In the genomic region with DNA sequence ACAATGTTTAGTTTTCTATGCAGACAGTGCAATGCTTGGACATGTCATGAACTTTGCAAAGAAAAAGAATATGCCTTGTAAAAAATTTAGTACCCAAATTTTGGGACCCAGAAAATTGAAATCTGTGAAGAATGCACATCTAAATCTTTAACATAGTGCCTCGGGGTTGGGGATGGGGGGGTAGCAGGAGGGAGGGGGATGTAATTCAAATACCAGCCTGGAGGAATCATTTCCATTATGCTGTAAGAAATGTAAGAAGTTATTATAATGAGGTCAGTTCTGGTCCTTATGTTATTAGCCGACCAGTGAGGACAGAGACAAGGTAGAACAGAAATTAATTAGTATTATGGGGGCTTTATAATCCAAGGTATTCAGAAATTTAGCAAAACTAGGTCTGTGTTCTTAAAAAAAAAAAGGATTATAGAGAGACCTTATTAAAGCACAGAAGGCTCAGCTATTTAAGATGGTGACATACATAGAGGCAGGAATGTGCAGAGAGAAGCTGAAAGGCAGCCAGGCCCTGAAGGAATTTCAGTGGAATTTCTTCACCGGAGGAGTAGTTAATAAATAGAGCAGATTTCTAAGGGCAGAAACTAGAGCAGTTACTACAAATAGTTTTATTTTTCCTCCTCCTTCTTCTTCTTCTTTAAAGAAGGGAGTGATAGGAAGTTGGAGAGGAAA, we compare ENCODE assay signal across 11 cellular contexts.
DNase-seq lines count a peak whose midpoint lies in the region; ATAC-seq, FAIRE-seq and TF ChIP-seq lines count a peak whose summit lies in the region.
"Had no signal": no experiment of that assay in that cellular context is flagged by ENCODE, and none has a peak within 500 bp of the region (broad histone marks: within the 10 kb centered on the region; RNA-seq: fewer than 3 reads in every experiment).

No MANE protein-coding gene starts in this region.

- no peaks in the 10 kb centered on the region for H3K36me3 Mint-ChIP-seq in Caco-2 (ENCODE audit: insufficient read depth, unreplicated experiment)
- H3K36me3 Mint-ChIP-seq in CD8-positive, alpha-beta T cell = no peaks in the 10 kb centered on the region
- H3K36me3 Mint-ChIP-seq: activated naive CD4-positive, alpha-beta T cell treated with anti-CD3 and anti-CD28 coated beads, Interleukin-2, amount 10 ng/mL, durations not matched to agents 7 days and 5 days had no signal

- peak overlapping the region; percentile 83 for H3K27ac Mint-ChIP-seq in Caco-2 (ENCODE audit: unreplicated experiment)
- H3K27ac Mint-ChIP-seq in CD8-positive, alpha-beta T cell = no peak overlapping the region
- H3K27ac Mint-ChIP-seq: activated naive CD4-positive, alpha-beta T cell treated with anti-CD3 and anti-CD28 coated beads, Interleukin-2, amount 10 ng/mL, durations not matched to agents 7 days and 5 days had no signal

- CTCF ChIA-PET in Caco-2 (lab: Charles Lee) = interaction anchor here (0.6 to 1.0 kb wide), 3 partner anchors 84 to 387 kb away, joined by 3 to 6 read pairs (median 4); no protein-coding TSS in a partner anchor
- CTCF ChIA-PET in CD8-positive, alpha-beta T cell (lab: Charles Lee) = no interaction called here

- H3K4me3 Mint-ChIP-seq in Caco-2 (ENCODE audit: unreplicated experiment) = no peak overlapping the region
- H3K4me3 Mint-ChIP-seq in CD8-positive, alpha-beta T cell = no peak overlapping the region
- H3K4me3 Mint-ChIP-seq: activated naive CD4-positive, alpha-beta T cell treated with anti-CD3 and anti-CD28 coated beads, Interleukin-2, amount 10 ng/mL, durations not matched to agents 7 days and 5 days had no signal

- H3K27me3 Mint-ChIP-seq in Caco-2 (ENCODE audit: insufficient read depth, unreplicated experiment) = no peaks in the 10 kb centered on the region
- H3K27me3 Mint-ChIP-seq in CD8-positive, alpha-beta T cell (ENCODE audit: low read depth) = no peaks in the 10 kb centered on the region
- H3K27me3 Mint-ChIP-seq: activated naive CD4-positive, alpha-beta T cell treated with anti-CD3 and anti-CD28 coated beads, Interleukin-2, amount 10 ng/mL, durations not matched to agents 7 days and 5 days had no signal

- H3K4me3 ChIP-seq in Caco-2 (ENCODE audit: low read depth, low read length) (no peak overlapping the region), pancreas (no peak overlapping the region)
- no peak overlapping the region for H3K4me3 ChIP-seq in CD8-positive, alpha-beta T cell (ENCODE audit: low read depth, low read length)

- no peak for FAIRE-seq in pancreas (lab: Jason Lieb, UNC)

- TF ChIP-seq CTCF in Caco-2 (IDR thresholded peaks at IDR 0.05; ENCODE audit: insufficient read depth in 1 of 2, low read depth in 1 of 2, low read length in 1 of 2, severe bottlenecking in 1 of 2, unreplicated experiment in 1 of 2) = no peak
- TF ChIP-seq CTCF in VCaP (conservative IDR thresholded peaks at IDR 0.05) = no peak
- TF ChIP-seq CTCF in pancreas (IDR thresholded peaks at IDR 0.05) = no peak
- TF ChIP-seq CTCF in CD8-positive, alpha-beta T cell (IDR thresholded peaks at IDR 0.05) = no peak

- H3K27ac ChIP-seq in VCaP (peak overlapping the region; percentile 64), pancreas (peak overlapping the region in 1 of 4 donors; percentile 8)
- no peak overlapping the region for H3K27ac ChIP-seq in CD8-positive, alpha-beta T cell (ENCODE audit: low read depth, low read length)

- H3K27me3 ChIP-seq in Caco-2 (replicated peaks; ENCODE audit: control insufficient read depth, insufficient read depth, low read length) (no peaks in the 10 kb centered on the region), pancreas (no peaks in the 10 kb centered on the region)
- H3K27me3 ChIP-seq in CD8-positive, alpha-beta T cell (ENCODE audit: insufficient read depth, low read length) = no peaks in the 10 kb centered on the region

- H3K4me1 ChIP-seq in Caco-2 (peaks cover 14% of the 10 kb centered on the region), pancreas (peaks cover 6 to 17% (median 15%) of the 10 kb centered on the region in 3 donors)
- H3K4me1 ChIP-seq in CD8-positive, alpha-beta T cell (ENCODE audit: insufficient read depth, low read length) = peaks cover 4% of the 10 kb centered on the region

- POLR2A ChIA-PET in Caco-2 (lab: Charles Lee) = no interaction called here
- POLR2A ChIA-PET in CD8-positive, alpha-beta T cell (lab: Charles Lee) = interaction anchor here (0.6 kb wide), 1 partner anchor 212 kb away, joined by 3 read pairs; no protein-coding TSS in a partner anchor

- DNase-seq in Caco-2 (peak in 1 of 2 experiments; percentile 18), glomerular visceral epithelial cell (ENCODE audit: extremely low spot score) (peak; percentile 61), pancreas (no peak), SKM-1 (lab: John Stamatoyannopoulos, UW; ENCODE audit: unreplicated experiment) (no peak)
- DNase-seq in CD8-positive, alpha-beta T cell = no peak
- DNase-seq: activated naive CD4-positive, alpha-beta T cell treated with anti-CD3 and anti-CD28 coated beads, Interleukin-2, amount 10 ng/mL, durations not matched to agents 7 days and 5 days; NCI-H1694; T-helper 9 cell had no signal

- H3K9me3 ChIP-seq in Caco-2 (no peaks in the 10 kb centered on the region), pancreas (no peaks in the 10 kb centered on the region)
- H3K9me3 ChIP-seq in CD8-positive, alpha-beta T cell (ENCODE audit: low read length) = no peaks in the 10 kb centered on the region

- H3K36me3 ChIP-seq in Caco-2 (ENCODE audit: control insufficient read depth, insufficient read depth, low read length) (no peaks in the 10 kb centered on the region; the same call in 1 of the 2 replicates), pancreas (no peaks in the 10 kb centered on the region)
- H3K36me3 ChIP-seq in CD8-positive, alpha-beta T cell (ENCODE audit: insufficient read depth, low read length) = no peaks in the 10 kb centered on the region

- intact Hi-C loops in Caco-2 (cut with micrococcal nuclease; ENCODE audit: unreplicated experiment) = loop anchor here (2.0 to 5.0 kb wide), 2 partner anchors 65 to 90 kb away; partner anchors contain the start of gene RBMS1
- intact Hi-C loops in pancreas (cut with DNase I) = no loop called here
- intact Hi-C loops in CD8-positive, alpha-beta T cell (cut with DNase I, micrococcal nuclease) = no loop called here

- no peaks in the 10 kb centered on the region for H3K9me3 Mint-ChIP-seq in Caco-2 (ENCODE audit: unreplicated experiment)
- no peaks in the 10 kb centered on the region for H3K9me3 Mint-ChIP-seq in CD8-positive, alpha-beta T cell
- H3K9me3 Mint-ChIP-seq: activated naive CD4-positive, alpha-beta T cell treated with anti-CD3 and anti-CD28 coated beads, Interleukin-2, amount 10 ng/mL, durations not matched to agents 7 days and 5 days had no signal

- peaks cover 7% of the 10 kb centered on the region for H3K4me1 Mint-ChIP-seq in Caco-2 (ENCODE audit: low read depth, unreplicated experiment)
- H3K4me1 Mint-ChIP-seq in CD8-positive, alpha-beta T cell (ENCODE audit: low read depth) = peaks cover 3% of the 10 kb centered on the region

- BruUV-seq in Caco-2 (replicated peaks; lab: Mats Ljungman, UMichigan) = no TSS peak

- ATAC-seq in pancreas (peak; percentile 59 to 71 (median 67)), GM19463 (IDR thresholded peaks at IDR 0.05; ENCODE audit: unreplicated experiment) (no peak), HG03521 (IDR thresholded peaks at IDR 0.05; ENCODE audit: unreplicated experiment) (no peak)
- ATAC-seq in CD8-positive, alpha-beta T cell = no peak

- 45 to 46% methylated on average over 3 of the region's 3 CpGs for whole genome bisulfite sequencing in pancreas, 2 donors

Comparison
In these comparisons a context has a peak if more than half of its experiments do, and no peak if none do; other contexts are left out.
1. ATAC-seq: peak in pancreas (4 of 4); none in GM19463 (single experiment), HG03521 (single experiment) and CD8-positive, alpha-beta T cell (single experiment).